In genomic region chr16:68843482-68844210, GRCh38 we compare ENCODE assay signal across 1 cellular context.
TF ChIP-seq lines count a peak whose summit lies in the region.

TSS of gene TANGO6 (plus strand) at chr16:68843531. CDS start at chr16:68843618, 87 bp downstream.

TF ChIP-seq in HepG2, 621 proteins besides CTCF, POLR2A, EP300 and RAD21 (continued from another document and continues in another):
- TF ChIP-seq ZNF558 (CRISPR knock-in tag; IDR thresholded peaks at IDR 0.05; ENCODE audit: borderline replicate concordance): 0 out of 2 replicates have a peak, but pooled peaks have one; percentile 90
- TF ChIP-seq ZNF441 (CRISPR knock-in tag; IDR thresholded peaks at IDR 0.05; ENCODE audit: borderline replicate concordance): peak; percentile 45; the same call in 1 of the 2 replicates
- no peak; the same call in 1 of the 2 replicates for TF ChIP-seq ETS1 (CRISPR knock-in tag; IDR thresholded peaks at IDR 0.05)
- TF ChIP-seq ZFP41 (CRISPR knock-in tag; IDR thresholded peaks at IDR 0.05; ENCODE audit: borderline replicate concordance): no peak; the same call in 1 of the 2 replicates
- TF ChIP-seq GPBP1L1 (CRISPR knock-in tag; IDR thresholded peaks at IDR 0.05): no peak
- peak; percentile 65; the same call in 1 of the 2 replicates for TF ChIP-seq SMAD3 (CRISPR knock-in tag; IDR thresholded peaks at IDR 0.05)
- TF ChIP-seq USF2 (IDR thresholded peaks at IDR 0.05; ENCODE audit: low read depth, low read length): no peak
- TF ChIP-seq USF2 (CRISPR knock-in tag; IDR thresholded peaks at IDR 0.05; ENCODE audit: borderline replicate concordance): no peak
- peak; percentile 23; the same call in 1 of the 2 replicates for TF ChIP-seq AHDC1 (CRISPR knock-in tag; IDR thresholded peaks at IDR 0.05; ENCODE audit: borderline replicate concordance)
- TF ChIP-seq BCL6 (CRISPR knock-in tag; IDR thresholded peaks at IDR 0.05): peak; percentile 52; the same call in 1 of the 2 replicates
- peak; percentile 31; the same call in 1 of the 2 replicates for TF ChIP-seq ZBTB25 (CRISPR knock-in tag; IDR thresholded peaks at IDR 0.05)
- 0 out of 2 replicates have a peak, but pooled peaks have one; percentile 50 for TF ChIP-seq ZNF790 (CRISPR knock-in tag; IDR thresholded peaks at IDR 0.05; ENCODE audit: borderline replicate concordance)
- peak; percentile 52; the same call in 1 of the 2 replicates for TF ChIP-seq JUN (CRISPR knock-in tag; IDR thresholded peaks at IDR 0.05)
- 0 out of 2 replicates have a peak, but pooled peaks have one; percentile 37 for TF ChIP-seq ZSCAN12 (CRISPR knock-in tag; IDR thresholded peaks at IDR 0.05)
- TF ChIP-seq ZNF549 (CRISPR knock-in tag; IDR thresholded peaks at IDR 0.05): no peak
- TF ChIP-seq TFDP2 (CRISPR knock-in tag; IDR thresholded peaks at IDR 0.05): peak; percentile 58
- no peak; the same call in 1 of the 3 replicates for TF ChIP-seq MXI1 (IDR thresholded peaks at IDR 0.05; ENCODE audit: borderline replicate concordance, low read depth, low read length)
- TF ChIP-seq HINFP (CRISPR knock-in tag; IDR thresholded peaks at IDR 0.05; ENCODE audit: low read depth): peak; percentile 93; the same call in 1 of the 2 replicates
- no peak for TF ChIP-seq CENPBD1 (CRISPR knock-in tag; IDR thresholded peaks at IDR 0.05; ENCODE audit: borderline replicate concordance, low read depth)
- TF ChIP-seq RFX5 (IDR thresholded peaks at IDR 0.05; ENCODE audit: low read depth, low read length): no peak
- peak; percentile 51; the same call in 1 of the 2 replicates for TF ChIP-seq PPARG (CRISPR knock-in tag; conservative IDR thresholded peaks at IDR 0.05)
- no peak for TF ChIP-seq ZNF562 (CRISPR knock-in tag; IDR thresholded peaks at IDR 0.05; ENCODE audit: borderline replicate concordance)
- peak; percentile 73 for TF ChIP-seq PRDM10 (CRISPR knock-in tag; IDR thresholded peaks at IDR 0.05; ENCODE audit: low read depth)
- peak; percentile 19; the same call in 1 of the 2 replicates for TF ChIP-seq ZBTB10 (CRISPR knock-in tag; IDR thresholded peaks at IDR 0.05; ENCODE audit: borderline replicate concordance)
- TF ChIP-seq ETV5 (CRISPR knock-in tag; IDR thresholded peaks at IDR 0.05; ENCODE audit: borderline replicate concordance): peak; percentile 11
- TF ChIP-seq SRSF1 (optimal IDR thresholded peaks at IDR 0.05; ENCODE audit: low read depth, low read length): peak; percentile 71
- TF ChIP-seq ZNF12 (CRISPR knock-in tag; IDR thresholded peaks at IDR 0.05): no peak; the same call in 1 of the 2 replicates
- TF ChIP-seq CBX1 (IDR thresholded peaks at IDR 0.05; ENCODE audit: low read depth): peak; percentile 47
- peak; percentile 53 for TF ChIP-seq CCDC6 (CRISPR knock-in tag; IDR thresholded peaks at IDR 0.05)
